In the genomic region with DNA sequence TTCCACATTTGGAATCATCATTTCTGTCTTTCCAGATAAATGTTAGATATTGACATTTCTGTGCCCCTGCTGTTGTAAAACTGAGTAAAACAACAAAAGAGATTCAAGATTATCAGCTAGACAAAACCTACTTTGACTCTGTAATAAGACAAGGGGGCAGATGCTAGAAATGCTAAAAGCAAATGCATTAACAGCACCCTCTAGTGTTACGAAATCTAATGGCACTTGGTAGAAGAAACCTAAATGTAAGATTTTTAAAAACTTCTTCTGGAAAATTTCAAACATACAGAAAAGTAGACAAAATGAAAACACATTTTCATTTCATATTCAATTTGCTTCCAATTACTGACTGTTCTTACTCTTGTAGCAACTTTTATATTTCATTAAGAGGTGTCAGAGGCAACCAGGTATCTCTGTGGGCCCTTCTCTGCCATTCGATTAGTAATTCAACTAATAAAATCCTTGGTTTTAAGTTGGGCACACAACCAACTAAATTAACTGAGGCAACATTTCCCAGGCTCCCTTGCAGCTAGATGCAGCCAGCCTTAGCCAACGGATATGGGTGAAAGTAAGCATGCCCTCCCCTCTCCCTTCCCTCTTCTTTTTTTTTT, we compare ENCODE assay signal across 8 cellular contexts. TPM values are rescaled to one million over a fixed set of nuclear protein-coding genes. Genes with fewer than 3 reads are reported as not detected.
A peak's percentile ranks its signal among the peaks of the same experiment; 100 is the strongest.
DNase-seq lines count a peak whose midpoint lies in the region; FAIRE-seq and TF ChIP-seq lines count a peak whose summit lies in the region.

No MANE protein-coding gene starts in this region.

- H3K9ac ChIP-seq in endothelial cell of umbilical vein (replicated peaks; ENCODE audit: extremely low read depth, insufficient read depth, low read length) = no peak overlapping the region

- no peak overlapping the region for H3K4me3 ChIP-seq in endothelial cell of umbilical vein (replicated peaks in 1 of 3; ENCODE audit: insufficient read depth in 1 of 3, low read depth in 1 of 3, low read length in 3 of 3)

- no peaks in the 10 kb centered on the region for H3K79me2 ChIP-seq in endothelial cell of umbilical vein (ENCODE audit: control insufficient read depth, insufficient read depth, low read length)

- H3K4me2 ChIP-seq in endothelial cell of umbilical vein (ENCODE audit: insufficient read depth, low read length) = no peak overlapping the region

- no peak overlapping the region for H3K4me3 Mint-ChIP-seq in nephron progenitor cell

- H3K27ac ChIP-seq in RWPE1 (no peak overlapping the region), endothelial cell of umbilical vein (ENCODE audit: insufficient read depth, low read depth, low read length) (no peak overlapping the region)

- DNase-seq in GDM1 (lab: John Stamatoyannopoulos, UW) = peak; percentile 36
- peak; percentile 71 for DNase-seq in M059J (ENCODE audit: low read depth)
- DNase-seq in RWPE1 (ENCODE audit: low spot score) = peak; percentile 75
- DNase-seq in endothelial cell of umbilical vein (ENCODE audit: low read depth, low spot score) = peak; percentile 79
- no peak for DNase-seq in nephron progenitor cell
- DNase-seq in HK-2 (ENCODE audit: unreplicated experiment) = no peak
- DNase-seq in epidermal melanocyte (ENCODE audit: insufficient read length, low spot score) = no peak
- DNase-seq in UCSD-AML1 (lab: John Stamatoyannopoulos, UW; ENCODE audit: unreplicated experiment) = no peak

- TF ChIP-seq CTCF in RWPE1 (conservative IDR thresholded peaks at IDR 0.05; ENCODE audit: low read depth) (peak; percentile 97), endothelial cell of umbilical vein (IDR thresholded peaks at IDR 0.05; ENCODE audit: extremely low read depth in 1 of 2, insufficient read depth in 1 of 2, low read depth in 1 of 2, low read length in 2 of 2) (peak; percentile 45 to 68), nephron progenitor cell (IDR thresholded peaks at IDR 0.05) (peak; percentile 83)

- dilution Hi-C loops in endothelial cell of umbilical vein (cut with MboI; ENCODE audit: extremely low pct_ligation_motif_present, low sequenced_read_pairs) = no loop called here

- TF ChIP-seq POLR2A in endothelial cell of umbilical vein (IDR thresholded peaks at IDR 0.05; ENCODE audit: low read depth, low read length) = no peak

- H3K9me3 ChIP-seq in endothelial cell of umbilical vein (replicated peaks; ENCODE audit: control insufficient read depth, insufficient read depth, low read length) = no peaks in the 10 kb centered on the region

- H3K4me1 Mint-ChIP-seq in nephron progenitor cell = peaks cover 11% of the 10 kb centered on the region

- H3K9me1 ChIP-seq in endothelial cell of umbilical vein (replicated peaks; ENCODE audit: control insufficient read depth, extremely low read depth, insufficient read depth, low read length) = no peaks in the 10 kb centered on the region

- H3K9me3 Mint-ChIP-seq in nephron progenitor cell = peaks cover 5% of the 10 kb centered on the region

- H3K27ac Mint-ChIP-seq in nephron progenitor cell = no peak overlapping the region

- H4K20me1 ChIP-seq in endothelial cell of umbilical vein (replicated peaks; ENCODE audit: control insufficient read depth, extremely low read depth, insufficient read depth, low read length) = no peaks in the 10 kb centered on the region

- H3K27me3 ChIP-seq in endothelial cell of umbilical vein (ENCODE audit: control insufficient read depth in 2 of 2, insufficient read depth in 2 of 2, low read length in 2 of 2) = no peaks in the 10 kb centered on the region

- H3K36me3 Mint-ChIP-seq in nephron progenitor cell (ENCODE audit: low read depth) = peaks cover 7% of the 10 kb centered on the region

- no TSS peak for BruUV-seq in endothelial cell of umbilical vein (replicated peaks; lab: Mats Ljungman, UMichigan)

- H3K36me3 ChIP-seq in endothelial cell of umbilical vein (ENCODE audit: control insufficient read depth in 2 of 2, extremely low read depth in 1 of 2, insufficient read depth in 2 of 2, low read length in 2 of 2) = no peaks in the 10 kb centered on the region

- POLR2A ChIA-PET in RWPE1 (lab: Yijun Ruan, JAX; ENCODE audit: low non-redundant PET) (no interaction called here), endothelial cell of umbilical vein (lab: Charles Lee) (no interaction called here)

- H2AFZ ChIP-seq in endothelial cell of umbilical vein (ENCODE audit: low read depth, low read length) = no peak overlapping the region

- CTCF ChIA-PET in RWPE1 (lab: Yijun Ruan, JAX) = interaction anchor here (0.5 to 1.5 kb wide), 9 partner anchors 12 to 211 kb away, joined by 3 to 6 read pairs (median 3); no protein-coding TSS in a partner anchor
- CTCF ChIA-PET in endothelial cell of umbilical vein (lab: Charles Lee) = interaction anchor here (0.6 to 4.4 kb wide), 43 partner anchors 9 to 351 kb away, joined by 3 to 48 read pairs (median 5); no protein-coding TSS in a partner anchor

- intact Hi-C loops in endothelial cell of umbilical vein (cut with micrococcal nuclease) = loop anchor here (1.0 to 5.0 kb wide), 4 partner anchors 16 to 349 kb away; no protein-coding TSS in a partner anchor

- FAIRE-seq in endothelial cell of umbilical vein (lab: Jason Lieb, UNC) = peak; percentile 54

- peaks cover 3% of the 10 kb centered on the region for H3K4me1 ChIP-seq in endothelial cell of umbilical vein (ENCODE audit: control insufficient read depth, extremely low read depth, insufficient read depth, low read length)

- H3K27me3 Mint-ChIP-seq in nephron progenitor cell (ENCODE audit: low read depth, poor library complexity) = no peaks in the 10 kb centered on the region

TF ChIP-seq in endothelial cell of umbilical vein, 7 proteins besides CTCF, POLR2A, EP300 and RAD21:
- TF ChIP-seq POLR2AphosphoS5 (IDR thresholded peaks at IDR 0.05; ENCODE audit: insufficient read depth, low read depth, low read length) = no peak
- no peak for TF ChIP-seq EZH2 (IDR thresholded peaks at IDR 0.05; ENCODE audit: borderline replicate concordance, low read depth, low read length, severe bottlenecking)
- TF ChIP-seq, protein P1, sequence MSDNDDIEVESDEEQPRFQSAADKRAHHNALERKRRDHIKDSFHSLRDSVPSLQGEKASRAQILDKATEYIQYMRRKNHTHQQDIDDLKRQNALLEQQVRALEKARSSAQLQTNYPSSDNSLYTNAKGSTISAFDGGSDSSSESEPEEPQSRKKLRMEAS (IDR thresholded peaks at IDR 0.05; ENCODE audit: insufficient read depth, insufficient read length) = no peak
- TF ChIP-seq GATA2 (IDR thresholded peaks at IDR 0.05; ENCODE audit: insufficient read depth, insufficient read length, low read depth, low read length) = no peak
- TF ChIP-seq JUN (IDR thresholded peaks at IDR 0.05; ENCODE audit: borderline replicate concordance, insufficient read depth, insufficient read length, low read depth) = no peak
- no peak for TF ChIP-seq MYC (IDR thresholded peaks at IDR 0.05; ENCODE audit: low read depth, low read length)

RNA-seq across cellular contexts. Expression of a gene that starts 45.0 kb away (rescaled TPM):
- 13.1 and 19.7 TPM in 2 replicates for total RNA-seq in M059J (2014; rRNA removed; shearing (Covaris generic))
- 23.3 and 24.4 TPM in 2 replicates for total RNA-seq in endothelial cell of umbilical vein
- 21.6 and 24.5 TPM in 2 replicates for polyA plus RNA-seq in endothelial cell of umbilical vein
- polyA plus RNA-seq in endothelial cell of umbilical vein (2011; cell fraction: cytosol; rRNA removed) = 12.8 and 13.4 TPM in 2 replicates
- 39.2 and 40.8 TPM in 2 replicates for polyA plus RNA-seq in endothelial cell of umbilical vein (2011; cell fraction: nucleus; rRNA removed)
- polyA plus RNA-seq in endothelial cell of umbilical vein (2012) = 15.1 and 17.8 TPM in 2 replicates
- 49.1 and 57.1 TPM in 2 replicates for polyA minus RNA-seq in endothelial cell of umbilical vein
- 5.7 TPM for polyA minus RNA-seq in endothelial cell of umbilical vein (2011; cell fraction: cytosol; rRNA and poly(A)+ RNA removed)
- 32.7 and 41.9 TPM in 2 replicates for polyA minus RNA-seq in endothelial cell of umbilical vein (2011; cell fraction: nucleus; rRNA and poly(A)+ RNA removed)

Comparison
In these comparisons a context has a peak if more than half of its experiments do, and no peak if none do; other contexts are left out.
1. DNase-seq: peak in GDM1 (single experiment), M059J (single experiment), RWPE1 (single experiment) and endothelial cell of umbilical vein (single experiment); none in nephron progenitor cell (single experiment), HK-2 (single experiment), epidermal melanocyte (single experiment) and UCSD-AML1 (single experiment).
2. Peak in every context shown above with its lines, with median percentiles within 50 percentile points of each other: CTCF ChIP-seq.